In the genomic region with DNA sequence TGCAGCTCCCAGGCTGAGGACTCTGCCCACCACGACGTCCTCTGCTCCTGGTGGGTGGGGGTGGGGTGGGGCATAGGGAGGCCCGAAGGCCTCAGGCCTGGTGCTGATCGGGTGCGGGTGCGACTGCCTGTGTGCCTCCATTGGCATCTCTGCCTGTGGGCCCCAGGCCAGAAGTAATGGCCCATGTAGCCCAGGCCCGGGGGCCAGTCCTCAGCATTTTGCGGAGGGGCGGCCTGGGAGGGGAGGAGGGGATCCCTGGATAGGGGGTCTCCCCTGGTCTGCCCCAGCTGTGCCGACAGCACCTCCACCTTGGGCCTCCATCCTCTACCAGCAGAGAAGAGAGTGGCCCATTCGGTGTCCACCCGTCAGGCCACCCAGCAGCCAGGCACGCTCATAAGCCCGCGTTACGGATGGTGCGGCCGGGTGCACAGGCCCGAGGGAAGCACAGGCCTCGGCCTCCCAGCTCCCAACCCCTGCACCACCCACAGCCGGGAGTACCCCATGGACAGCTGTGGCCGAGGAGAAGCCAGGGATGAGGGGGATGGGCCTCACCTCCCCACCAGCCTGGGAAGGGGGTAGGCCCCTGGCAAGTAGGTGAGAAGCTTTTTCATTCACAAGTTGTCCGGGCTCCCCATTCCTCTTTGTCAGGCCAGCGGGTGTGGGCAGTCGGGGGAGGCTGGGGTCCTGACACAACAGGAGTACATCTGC, we compare ENCODE assay signal across 1 cellular context.
TF ChIP-seq lines count a peak whose summit lies in the region.

No MANE protein-coding gene starts in this region.

TF ChIP-seq in IMR-90, 13 proteins besides CTCF, POLR2A, EP300 and RAD21 (continued from another document):
- TF ChIP-seq, protein P1, sequence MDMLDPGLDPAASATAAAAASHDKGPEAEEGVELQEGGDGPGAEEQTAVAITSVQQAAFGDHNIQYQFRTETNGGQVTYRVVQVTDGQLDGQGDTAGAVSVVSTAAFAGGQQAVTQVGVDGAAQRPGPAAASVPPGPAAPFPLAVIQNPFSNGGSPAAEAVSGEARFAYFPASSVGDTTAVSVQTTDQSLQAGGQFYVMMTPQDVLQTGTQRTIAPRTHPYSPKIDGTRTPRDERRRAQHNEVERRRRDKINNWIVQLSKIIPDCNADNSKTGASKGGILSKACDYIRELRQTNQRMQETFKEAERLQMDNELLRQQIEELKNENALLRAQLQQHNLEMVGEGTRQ (IDR thresholded peaks at IDR 0.05; ENCODE audit: low read depth, low read length), result no peak
- TF ChIP-seq CHD1 (IDR thresholded peaks at IDR 0.05; ENCODE audit: low read depth, low read length), result no peak
- no peak for TF ChIP-seq MAZ (IDR thresholded peaks at IDR 0.05; ENCODE audit: borderline replicate concordance, low read depth, low read length)
- no peak for TF ChIP-seq FOS (IDR thresholded peaks at IDR 0.05; ENCODE audit: low read depth, low read length)
